Comparison of ENCODE assay signal across 15 cellular contexts in genomic region chr1:74517599-74518051, GRCh38. TPM values are rescaled to one million over a fixed set of nuclear protein-coding genes. Genes with fewer than 3 reads are reported as not detected.
DNase-seq lines count a peak whose midpoint lies in the region; ATAC-seq, FAIRE-seq and TF ChIP-seq lines count a peak whose summit lies in the region.
"Had no signal": no experiment of that assay in that cellular context is flagged by ENCODE, and none has a peak within 500 bp of the region (broad histone marks: within the 10 kb centered on the region; RNA-seq: fewer than 3 reads in every experiment).

No MANE protein-coding gene starts in this region.

- H3K36me3 ChIP-seq in smooth muscle cell (ENCODE audit: low read depth), result no peaks in the 10 kb centered on the region
- H3K36me3 ChIP-seq: cardiac muscle cell, prostate gland had no signal

- no peak for TF ChIP-seq CTCF in GM10248 (IDR thresholded peaks at IDR 0.05; ENCODE audit: control extremely low read depth, extremely low read depth, low read depth, missing control alignments)
- no peak for TF ChIP-seq CTCF in smooth muscle cell (IDR thresholded peaks at IDR 0.05; ENCODE audit: borderline replicate concordance, insufficient read depth, poor library complexity, severe bottlenecking)
- TF ChIP-seq CTCF in mesothelial cell of epicardium (IDR thresholded peaks at IDR 0.05; ENCODE audit: unreplicated experiment), result no peak

- POLR2A ChIA-PET in GM10248 (lab: Yijun Ruan, JAX), result no interaction called here

- peaks cover 10% of the 10 kb centered on the region for H3K27me3 Mint-ChIP-seq in mesothelial cell of epicardium (ENCODE audit: low read depth)

- no peaks in the 10 kb centered on the region for H3K36me3 Mint-ChIP-seq in mesothelial cell of epicardium
- H3K36me3 Mint-ChIP-seq: memory B cell had no signal

- peak; percentile 82 for ATAC-seq in GM21825 (IDR thresholded peaks at IDR 0.05; ENCODE audit: unreplicated experiment)
- ATAC-seq in HG03280 (IDR thresholded peaks at IDR 0.05; ENCODE audit: unreplicated experiment), result peak; percentile 89

- H3K4me2 ChIP-seq in smooth muscle cell, result no peak overlapping the region

- CTCF ChIA-PET in GM10248 (lab: Yijun Ruan, JAX), result interaction anchor here (1.3 to 2.5 kb wide), 2 partner anchors 9 to 14 kb away, joined by 4 to 9 read pairs; no protein-coding TSS in a partner anchor

- H3K9ac ChIP-seq in smooth muscle cell (ENCODE audit: low read depth), result no peak overlapping the region

- no peaks in the 10 kb centered on the region for H3K4me1 ChIP-seq in smooth muscle cell (ENCODE audit: low read depth)
- H3K4me1 ChIP-seq: prostate gland had no signal

- no peak overlapping the region for H3K27ac ChIP-seq in smooth muscle cell (ENCODE audit: low read depth)
- H3K27ac ChIP-seq: cardiac muscle cell, prostate gland had no signal

- no peak overlapping the region for H3K27ac Mint-ChIP-seq in mesothelial cell of epicardium
- H3K27ac Mint-ChIP-seq: memory B cell had no signal

- H2AFZ ChIP-seq in smooth muscle cell (ENCODE audit: low read depth), result no peak overlapping the region

- H3K4me1 Mint-ChIP-seq in mesothelial cell of epicardium, result peaks cover 5% of the 10 kb centered on the region

- 82% methylated on average over 6 of the region's 6 CpGs for WGBS in smooth muscle cell (ENCODE audit: low lambda C conversion rate)

- peaks cover 11% of the 10 kb centered on the region for H3F3A ChIP-seq in smooth muscle cell (ENCODE audit: low read depth)

- no peak overlapping the region for H3K4me3 Mint-ChIP-seq in mesothelial cell of epicardium
- H3K4me3 Mint-ChIP-seq: memory B cell had no signal

- no peaks in the 10 kb centered on the region for H4K20me1 ChIP-seq in smooth muscle cell (ENCODE audit: low read depth)

- DNase-seq in GM10248 (ENCODE audit: extremely low spot score) (peak; percentile 10), GM19239 (ENCODE audit: insufficient read length, low spot score) (no peak), smooth muscle cell (lab: John Stamatoyannopoulos, UW; ENCODE audit: unreplicated experiment) (no peak), AML-193 (lab: John Stamatoyannopoulos, UW) (no peak), mesothelial cell of epicardium (ENCODE audit: low spot score in 2 of 2, unreplicated experiment in 2 of 2) (no peak), 8988T (no peak)
- DNase-seq: activated effector memory CD4-positive, alpha-beta T cell treated with anti-CD3 and anti-CD28 coated beads, Interleukin-2, amount 50 U/mL, for 16 hours; SHP77 had no signal

- no peaks in the 10 kb centered on the region for H3K79me2 ChIP-seq in smooth muscle cell (ENCODE audit: low read depth)

- FAIRE-seq in GM19239 (lab: Jason Lieb, UNC), result peak; percentile 42
- FAIRE-seq: A204.1 had no signal

- no peak overlapping the region for H3K4me3 ChIP-seq in smooth muscle cell
- H3K4me3 ChIP-seq: cardiac muscle cell, prostate gland had no signal

- H3K9me3 ChIP-seq in smooth muscle cell (replicated peaks; ENCODE audit: low read depth), result no peaks in the 10 kb centered on the region
- H3K9me3 ChIP-seq: prostate gland had no signal

- no peaks in the 10 kb centered on the region for H3K27me3 ChIP-seq in smooth muscle cell (ENCODE audit: low read depth)
- H3K27me3 ChIP-seq: cardiac muscle cell had no signal

- no peaks in the 10 kb centered on the region for H3K9me3 Mint-ChIP-seq in mesothelial cell of epicardium
- H3K9me3 Mint-ChIP-seq: memory B cell had no signal

RNA-seq across cellular contexts. Expression of gene LRRC53, which starts 5.2 kb away (rescaled TPM):
- not detected in 2 replicates for total RNA-seq in smooth muscle cell
- polyA plus RNA-seq in smooth muscle cell, result not detected in 2 replicates
- total RNA-seq in mesothelial cell of epicardium, result not detected in 3 replicates
- total RNA-seq: epithelial cell of proximal tubule, prostate gland had no signal
